Comparison of ENCODE assay signal across 1 cellular context in genomic region chr17:50426814-50427787, GRCh38.
A peak's percentile ranks its signal among the peaks of the same experiment; 100 is the strongest.
TF ChIP-seq lines count a peak whose summit lies in the region.

No MANE protein-coding gene starts in this region.

TF ChIP-seq in K562, 482 proteins besides CTCF, POLR2A, EP300 and RAD21 (continues in another document):
- no peak for TF ChIP-seq SMAD3 (CRISPR knock-in tag; conservative IDR thresholded peaks at IDR 0.05)
- TF ChIP-seq ZNF174 (CRISPR knock-in tag; IDR thresholded peaks at IDR 0.05) = no peak
- no peak for TF ChIP-seq ZNF224 (CRISPR knock-in tag; IDR thresholded peaks at IDR 0.05)
- TF ChIP-seq SREBF1 (IDR thresholded peaks at IDR 0.05; ENCODE audit: borderline replicate concordance, low read depth, low read length) = 0 out of 2 replicates have a peak, but pooled peaks have one; percentile 15
- TF ChIP-seq KAT7 (CRISPR knock-in tag; IDR thresholded peaks at IDR 0.05; ENCODE audit: borderline replicate concordance) = peak; percentile 87
- TF ChIP-seq FOSL1 (tag; conservative IDR thresholded peaks at IDR 0.05) = peak; percentile 36; the same call in 1 of the 2 replicates
- TF ChIP-seq CBFB (CRISPR knock-in tag; IDR thresholded peaks at IDR 0.05) = no peak
- TF ChIP-seq TRIM25 (IDR thresholded peaks at IDR 0.05; ENCODE audit: borderline replicate concordance) = no peak
- TF ChIP-seq ARNT (IDR thresholded peaks at IDR 0.05) = 0 out of 4 replicates have a peak, but pooled peaks of 1 of the 2 experiments have one; percentile 44
- no peak for TF ChIP-seq TEAD2 (tag; IDR thresholded peaks at IDR 0.05)
- TF ChIP-seq MYBL2 (IDR thresholded peaks at IDR 0.05; ENCODE audit: low read depth) = no peak
- no peak for TF ChIP-seq MYBL2 (CRISPR knock-in tag; IDR thresholded peaks at IDR 0.05; ENCODE audit: borderline replicate concordance)
- TF ChIP-seq GATAD2A (IDR thresholded peaks at IDR 0.05) = no peak
- TF ChIP-seq, protein P1, sequence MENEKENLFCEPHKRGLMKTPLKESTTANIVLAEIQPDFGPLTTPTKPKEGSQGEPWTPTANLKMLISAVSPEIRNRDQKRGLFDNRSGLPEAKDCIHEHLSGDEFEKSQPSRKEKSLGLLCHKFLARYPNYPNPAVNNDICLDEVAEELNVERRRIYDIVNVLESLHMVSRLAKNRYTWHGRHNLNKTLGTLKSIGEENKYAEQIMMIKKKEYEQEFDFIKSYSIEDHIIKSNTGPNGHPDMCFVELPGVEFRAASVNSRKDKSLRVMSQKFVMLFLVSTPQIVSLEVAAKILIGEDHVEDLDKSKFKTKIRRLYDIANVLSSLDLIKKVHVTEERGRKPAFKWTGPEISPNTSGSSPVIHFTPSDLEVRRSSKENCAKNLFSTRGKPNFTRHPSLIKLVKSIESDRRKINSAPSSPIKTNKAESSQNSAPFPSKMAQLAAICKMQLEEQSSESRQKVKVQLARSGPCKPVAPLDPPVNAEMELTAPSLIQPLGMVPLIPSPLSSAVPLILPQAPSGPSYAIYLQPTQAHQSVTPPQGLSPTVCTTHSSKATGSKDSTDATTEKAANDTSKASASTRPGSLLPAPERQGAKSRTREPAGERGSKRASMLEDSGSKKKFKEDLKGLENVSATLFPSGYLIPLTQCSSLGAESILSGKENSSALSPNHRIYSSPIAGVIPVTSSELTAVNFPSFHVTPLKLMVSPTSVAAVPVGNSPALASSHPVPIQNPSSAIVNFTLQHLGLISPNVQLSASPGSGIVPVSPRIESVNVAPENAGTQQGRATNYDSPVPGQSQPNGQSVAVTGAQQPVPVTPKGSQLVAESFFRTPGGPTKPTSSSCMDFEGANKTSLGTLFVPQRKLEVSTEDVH (IDR thresholded peaks at IDR 0.05; ENCODE audit: low read depth, partially characterized antibody) = no peak
- no peak for TF ChIP-seq SREBF2 (CRISPR knock-in tag; IDR thresholded peaks at IDR 0.05)
- no peak for TF ChIP-seq IRF1 (CRISPR knock-in tag; IDR thresholded peaks at IDR 0.05; ENCODE audit: borderline replicate concordance)
- TF ChIP-seq, protein P2, sequence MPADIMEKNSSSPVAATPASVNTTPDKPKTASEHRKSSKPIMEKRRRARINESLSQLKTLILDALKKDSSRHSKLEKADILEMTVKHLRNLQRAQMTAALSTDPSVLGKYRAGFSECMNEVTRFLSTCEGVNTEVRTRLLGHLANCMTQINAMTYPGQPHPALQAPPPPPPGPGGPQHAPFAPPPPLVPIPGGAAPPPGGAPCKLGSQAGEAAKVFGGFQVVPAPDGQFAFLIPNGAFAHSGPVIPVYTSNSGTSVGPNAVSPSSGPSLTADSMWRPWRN (IDR thresholded peaks at IDR 0.05; ENCODE audit: low read depth) = no peak
- TF ChIP-seq BRF2 (IDR thresholded peaks at IDR 0.05; ENCODE audit: borderline replicate concordance, insufficient read depth, insufficient read length) = no peak
- TF ChIP-seq, protein P3, sequence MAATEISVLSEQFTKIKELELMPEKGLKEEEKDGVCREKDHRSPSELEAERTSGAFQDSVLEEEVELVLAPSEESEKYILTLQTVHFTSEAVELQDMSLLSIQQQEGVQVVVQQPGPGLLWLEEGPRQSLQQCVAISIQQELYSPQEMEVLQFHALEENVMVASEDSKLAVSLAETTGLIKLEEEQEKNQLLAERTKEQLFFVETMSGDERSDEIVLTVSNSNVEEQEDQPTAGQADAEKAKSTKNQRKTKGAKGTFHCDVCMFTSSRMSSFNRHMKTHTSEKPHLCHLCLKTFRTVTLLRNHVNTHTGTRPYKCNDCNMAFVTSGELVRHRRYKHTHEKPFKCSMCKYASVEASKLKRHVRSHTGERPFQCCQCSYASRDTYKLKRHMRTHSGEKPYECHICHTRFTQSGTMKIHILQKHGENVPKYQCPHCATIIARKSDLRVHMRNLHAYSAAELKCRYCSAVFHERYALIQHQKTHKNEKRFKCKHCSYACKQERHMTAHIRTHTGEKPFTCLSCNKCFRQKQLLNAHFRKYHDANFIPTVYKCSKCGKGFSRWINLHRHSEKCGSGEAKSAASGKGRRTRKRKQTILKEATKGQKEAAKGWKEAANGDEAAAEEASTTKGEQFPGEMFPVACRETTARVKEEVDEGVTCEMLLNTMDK (IDR thresholded peaks at IDR 0.05; ENCODE audit: borderline replicate concordance, insufficient read depth, low read depth, low read length, poor library complexity, severe bottlenecking) = peak; percentile 19
- TF ChIP-seq, protein P4, sequence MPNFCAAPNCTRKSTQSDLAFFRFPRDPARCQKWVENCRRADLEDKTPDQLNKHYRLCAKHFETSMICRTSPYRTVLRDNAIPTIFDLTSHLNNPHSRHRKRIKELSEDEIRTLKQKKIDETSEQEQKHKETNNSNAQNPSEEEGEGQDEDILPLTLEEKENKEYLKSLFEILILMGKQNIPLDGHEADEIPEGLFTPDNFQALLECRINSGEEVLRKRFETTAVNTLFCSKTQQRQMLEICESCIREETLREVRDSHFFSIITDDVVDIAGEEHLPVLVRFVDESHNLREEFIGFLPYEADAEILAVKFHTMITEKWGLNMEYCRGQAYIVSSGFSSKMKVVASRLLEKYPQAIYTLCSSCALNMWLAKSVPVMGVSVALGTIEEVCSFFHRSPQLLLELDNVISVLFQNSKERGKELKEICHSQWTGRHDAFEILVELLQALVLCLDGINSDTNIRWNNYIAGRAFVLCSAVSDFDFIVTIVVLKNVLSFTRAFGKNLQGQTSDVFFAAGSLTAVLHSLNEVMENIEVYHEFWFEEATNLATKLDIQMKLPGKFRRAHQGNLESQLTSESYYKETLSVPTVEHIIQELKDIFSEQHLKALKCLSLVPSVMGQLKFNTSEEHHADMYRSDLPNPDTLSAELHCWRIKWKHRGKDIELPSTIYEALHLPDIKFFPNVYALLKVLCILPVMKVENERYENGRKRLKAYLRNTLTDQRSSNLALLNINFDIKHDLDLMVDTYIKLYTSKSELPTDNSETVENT (CRISPR knock-in tag; IDR thresholded peaks at IDR 0.05) = peak; percentile 69; the same call in 1 of the 2 replicates
- TF ChIP-seq SRSF1 (IDR thresholded peaks at IDR 0.05; ENCODE audit: low read depth, low read length) = no peak
- TF ChIP-seq CBX3 (IDR thresholded peaks at IDR 0.05; ENCODE audit: borderline replicate concordance in 1 of 2, low read length in 2 of 2) = 0 out of 3 replicates have a peak, but pooled peaks of 1 of the 2 experiments have one; percentile 18
- TF ChIP-seq ZNF511 (CRISPR knock-in tag; IDR thresholded peaks at IDR 0.05) = no peak
- TF ChIP-seq TEAD4 (IDR thresholded peaks at IDR 0.05; ENCODE audit: low read length) = peak; percentile 5; the same call in 1 of the 2 replicates
- TF ChIP-seq TEAD4 (CRISPR knock-in tag; IDR thresholded peaks at IDR 0.05; ENCODE audit: borderline replicate concordance) = no peak
- TF ChIP-seq MEIS2 (IDR thresholded peaks at IDR 0.05; ENCODE audit: partially characterized antibody) = peak; percentile 68
- TF ChIP-seq PBX2 (CRISPR knock-in tag; IDR thresholded peaks at IDR 0.05; ENCODE audit: low read depth) = no peak
- TF ChIP-seq PBX2 (tag; conservative IDR thresholded peaks at IDR 0.05; ENCODE audit: low read depth) = peak; percentile 65
- TF ChIP-seq PHF8 (IDR thresholded peaks at IDR 0.05; ENCODE audit: borderline replicate concordance, low read length) = peak; percentile 21; the same call in 1 of the 2 replicates
- TF ChIP-seq ESRRA (IDR thresholded peaks at IDR 0.05; ENCODE audit: borderline replicate concordance, low read depth) = no peak
- 0 out of 2 replicates have a peak, but pooled peaks have one; percentile 7 for TF ChIP-seq CREM (IDR thresholded peaks at IDR 0.05; ENCODE audit: low read depth)
- TF ChIP-seq, protein P5, sequence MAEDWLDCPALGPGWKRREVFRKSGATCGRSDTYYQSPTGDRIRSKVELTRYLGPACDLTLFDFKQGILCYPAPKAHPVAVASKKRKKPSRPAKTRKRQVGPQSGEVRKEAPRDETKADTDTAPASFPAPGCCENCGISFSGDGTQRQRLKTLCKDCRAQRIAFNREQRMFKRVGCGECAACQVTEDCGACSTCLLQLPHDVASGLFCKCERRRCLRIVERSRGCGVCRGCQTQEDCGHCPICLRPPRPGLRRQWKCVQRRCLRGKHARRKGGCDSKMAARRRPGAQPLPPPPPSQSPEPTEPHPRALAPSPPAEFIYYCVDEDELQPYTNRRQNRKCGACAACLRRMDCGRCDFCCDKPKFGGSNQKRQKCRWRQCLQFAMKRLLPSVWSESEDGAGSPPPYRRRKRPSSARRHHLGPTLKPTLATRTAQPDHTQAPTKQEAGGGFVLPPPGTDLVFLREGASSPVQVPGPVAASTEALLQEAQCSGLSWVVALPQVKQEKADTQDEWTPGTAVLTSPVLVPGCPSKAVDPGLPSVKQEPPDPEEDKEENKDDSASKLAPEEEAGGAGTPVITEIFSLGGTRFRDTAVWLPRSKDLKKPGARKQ (CRISPR knock-in tag; IDR thresholded peaks at IDR 0.05) = no peak
- TF ChIP-seq SP2 (IDR thresholded peaks at IDR 0.05; ENCODE audit: extremely low read depth, low read depth, low read length, poor library complexity, severe bottlenecking) = peak; percentile 35
- TF ChIP-seq ZNF212 (CRISPR knock-in tag; IDR thresholded peaks at IDR 0.05) = no peak
- TF ChIP-seq ZBTB1 (CRISPR knock-in tag; IDR thresholded peaks at IDR 0.05; ENCODE audit: borderline replicate concordance, low read depth) = no peak
- TF ChIP-seq, protein P6, sequence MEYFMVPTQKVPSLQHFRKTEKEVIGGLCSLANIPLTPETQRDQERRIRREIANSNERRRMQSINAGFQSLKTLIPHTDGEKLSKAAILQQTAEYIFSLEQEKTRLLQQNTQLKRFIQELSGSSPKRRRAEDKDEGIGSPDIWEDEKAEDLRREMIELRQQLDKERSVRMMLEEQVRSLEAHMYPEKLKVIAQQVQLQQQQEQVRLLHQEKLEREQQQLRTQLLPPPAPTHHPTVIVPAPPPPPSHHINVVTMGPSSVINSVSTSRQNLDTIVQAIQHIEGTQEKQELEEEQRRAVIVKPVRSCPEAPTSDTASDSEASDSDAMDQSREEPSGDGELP (CRISPR knock-in tag; IDR thresholded peaks at IDR 0.05; ENCODE audit: borderline replicate concordance) = peak; percentile 41; the same call in 1 of the 2 replicates
- TF ChIP-seq HNRNPUL1 (IDR thresholded peaks at IDR 0.05; ENCODE audit: low read length) = no peak
- TF ChIP-seq NR2C2 (CRISPR knock-in tag; IDR thresholded peaks at IDR 0.05) = no peak
- TF ChIP-seq NR2C2 (tag; IDR thresholded peaks at IDR 0.05) = peak; percentile 70; the same call in 1 of the 2 replicates
- peak; percentile 33; the same call in 1 of the 2 replicates for TF ChIP-seq TCF3 (CRISPR knock-in tag; IDR thresholded peaks at IDR 0.05)
- peak; percentile 93 for TF ChIP-seq CC2D1A (IDR thresholded peaks at IDR 0.05)
- no peak for TF ChIP-seq SRSF7 (optimal IDR thresholded peaks at IDR 0.05; ENCODE audit: low read depth, low read length)
- TF ChIP-seq SMAD4 (CRISPR knock-in tag; conservative IDR thresholded peaks at IDR 0.05) = 0 out of 2 replicates have a peak, but pooled peaks have one; percentile 24
- peak; percentile 45; the same call in 1 of the 2 replicates for TF ChIP-seq LCOR (CRISPR knock-in tag; IDR thresholded peaks at IDR 0.05)
- peak in 1 of 2 experiments; percentile 24; a peak in 1 of 4 replicates for TF ChIP-seq TBL1XR1 (IDR thresholded peaks at IDR 0.05; ENCODE audit: low read length in 2 of 2)
- TF ChIP-seq ATF1 (CRISPR knock-in tag; IDR thresholded peaks at IDR 0.05) = no peak
- 0 out of 2 replicates have a peak, but pooled peaks have one; percentile 24 for TF ChIP-seq ATF1 (tag; IDR thresholded peaks at IDR 0.05)
